ENCODE assay signal across 8 cellular contexts in genomic region chr19:40530091-40530901, GRCh38. TPM values are rescaled to one million over a fixed set of nuclear protein-coding genes. Genes with fewer than 3 reads are reported as not detected.
DNase-seq lines count a peak whose midpoint lies in the region; ATAC-seq and TF ChIP-seq lines count a peak whose summit lies in the region.

No MANE protein-coding gene starts in this region.

- ATAC-seq in GM21423 (IDR thresholded peaks at IDR 0.05; ENCODE audit: unreplicated experiment) = no peak

- TF ChIP-seq POLR2A in transverse colon (IDR thresholded peaks at IDR 0.05) = no peak

- no peaks in the 10 kb centered on the region for H4K20me1 ChIP-seq in OCI-LY1 (ENCODE audit: insufficient read depth, low read length)

- 16% methylated on average over 8 of the region's 75 CpGs; no CpG with 5 or more reads in 1 of the 2 donors for WGBS in transverse colon (ENCODE audit: low coverage in 1 of 2), 2 donors

- no peaks in the 10 kb centered on the region for H3K9me2 ChIP-seq in OCI-LY1 (ENCODE audit: low read depth, low read length)

- peak overlapping the region; percentile 40 for H3K4me3 ChIP-seq in OCI-LY1 (ENCODE audit: low read depth, low read length, poor library complexity, severe bottlenecking)
- peak overlapping the region in 2 of 4 donors; percentile 14 to 19 for H3K4me3 ChIP-seq in transverse colon

- DNase-seq in NCI-H446 (lab: John Stamatoyannopoulos, UW) = peak; percentile 20 to 64
- DNase-seq in NCI-H446 treated with DMSO at 0.1 percent for 48 hours (lab: John Stamatoyannopoulos, UW) = no peak
- DNase-seq in caudate nucleus (lab: John Stamatoyannopoulos, UW) = peak in 14 of 61 donors; percentile 3 to 49 (median 21)
- DNase-seq in nephron progenitor cell = peak; percentile 92
- no peak for DNase-seq in transverse colon
- no peak for DNase-seq in cortex of kidney (lab: John Stamatoyannopoulos, UW)

- no peaks in the 10 kb centered on the region for H3F3A ChIP-seq in OCI-LY1 (ENCODE audit: insufficient read depth, low read length)

- peaks cover 49% of the 10 kb centered on the region for H3K27me3 Mint-ChIP-seq in nephron progenitor cell (ENCODE audit: low read depth, poor library complexity)

- H3K4me2 ChIP-seq in OCI-LY1 (ENCODE audit: low read length) = peak overlapping the region; percentile 51

- intact Hi-C loops in transverse colon (cut with DNase I; ENCODE audit: low total_unique reads) = no loop called here

- H3K4me1 ChIP-seq in OCI-LY1 (ENCODE audit: insufficient read depth, low read length, severe bottlenecking) (peaks cover 10% of the 10 kb centered on the region), transverse colon (peaks cover 6 to 11% (median 9%) of the 10 kb centered on the region in 4 donors)

- no peaks in the 10 kb centered on the region; the same call in 1 of the 2 replicates for H3K27me3 ChIP-seq in OCI-LY1 (ENCODE audit: insufficient read depth, low read length)
- H3K27me3 ChIP-seq in transverse colon = peaks cover 14% of the 10 kb centered on the region

- no peaks in the 10 kb centered on the region for H3K9me3 Mint-ChIP-seq in nephron progenitor cell

- in situ Hi-C loops in transverse colon (cut with MboI; ENCODE audit: low pct_ligation_motif_present in 1 of 4, low pct_unique_long_range_greater_than_20kb in 1 of 4, low sequenced_read_pairs in 3 of 4) = loop anchor here in 2 of 4 donors (10.0 kb wide), 1 partner anchor 65 kb away; no protein-coding TSS in a partner anchor

- no peak overlapping the region for H3K27ac Mint-ChIP-seq in nephron progenitor cell

- no peaks in the 10 kb centered on the region for H3K9me3 ChIP-seq in OCI-LY1 (ENCODE audit: low read length)
- no peaks in the 10 kb centered on the region for H3K9me3 ChIP-seq in transverse colon

- peak overlapping the region; percentile 79 for H3K4me3 Mint-ChIP-seq in nephron progenitor cell

- peaks cover 41% of the 10 kb centered on the region for H3K4me1 Mint-ChIP-seq in nephron progenitor cell

- H3K36me3 Mint-ChIP-seq in nephron progenitor cell (ENCODE audit: low read depth) = no peaks in the 10 kb centered on the region

- no peak overlapping the region for H3K9ac ChIP-seq in OCI-LY1 (ENCODE audit: low read length)

- no peak overlapping the region for H2AFZ ChIP-seq in OCI-LY1 (ENCODE audit: low read length)

- TF ChIP-seq CTCF in OCI-LY1 (IDR thresholded peaks at IDR 0.05; ENCODE audit: low read length) (peak; percentile 45), nephron progenitor cell (IDR thresholded peaks at IDR 0.05) (no peak), transverse colon (IDR thresholded peaks at IDR 0.05) (peak in 1 of 5 experiments; percentile 7)

- H3K79me2 ChIP-seq in OCI-LY1 (ENCODE audit: insufficient read depth, low read length) = no peaks in the 10 kb centered on the region

- H3K27ac ChIP-seq in OCI-LY1 (ENCODE audit: low read depth, low read length, poor library complexity, severe bottlenecking) (no peak overlapping the region), caudate nucleus (ENCODE audit: low read depth, low read length) (peak overlapping the region; percentile 26), transverse colon (no peak overlapping the region)

- TF ChIP-seq EP300 in transverse colon (IDR thresholded peaks at IDR 0.05; ENCODE audit: low read depth) = no peak

- H3K36me3 ChIP-seq in OCI-LY1 (ENCODE audit: insufficient read depth, low read length) (no peaks in the 10 kb centered on the region), transverse colon (no peaks in the 10 kb centered on the region)

RNA-seq across cellular contexts. Expression of gene SHKBP1, which starts 46.4 kb away (rescaled TPM):
- 100 to 1,000 TPM in 1 of 4 donors, 10 to 100 TPM in 3; 58.7 to 111 (median 60.9) TPM for total RNA-seq in transverse colon

Comparison
In these comparisons a context has a peak if more than half of its experiments do, and no peak if none do; other contexts are left out.
1. DNase-seq: peak in NCI-H446 (2 of 2) and nephron progenitor cell (single experiment); none in NCI-H446 treated with DMSO at 0.1 percent for 48 hours (single experiment), transverse colon (single experiment) and cortex of kidney (single experiment).